Comparison of ENCODE assay signal across 8 cellular contexts in the genomic region with DNA sequence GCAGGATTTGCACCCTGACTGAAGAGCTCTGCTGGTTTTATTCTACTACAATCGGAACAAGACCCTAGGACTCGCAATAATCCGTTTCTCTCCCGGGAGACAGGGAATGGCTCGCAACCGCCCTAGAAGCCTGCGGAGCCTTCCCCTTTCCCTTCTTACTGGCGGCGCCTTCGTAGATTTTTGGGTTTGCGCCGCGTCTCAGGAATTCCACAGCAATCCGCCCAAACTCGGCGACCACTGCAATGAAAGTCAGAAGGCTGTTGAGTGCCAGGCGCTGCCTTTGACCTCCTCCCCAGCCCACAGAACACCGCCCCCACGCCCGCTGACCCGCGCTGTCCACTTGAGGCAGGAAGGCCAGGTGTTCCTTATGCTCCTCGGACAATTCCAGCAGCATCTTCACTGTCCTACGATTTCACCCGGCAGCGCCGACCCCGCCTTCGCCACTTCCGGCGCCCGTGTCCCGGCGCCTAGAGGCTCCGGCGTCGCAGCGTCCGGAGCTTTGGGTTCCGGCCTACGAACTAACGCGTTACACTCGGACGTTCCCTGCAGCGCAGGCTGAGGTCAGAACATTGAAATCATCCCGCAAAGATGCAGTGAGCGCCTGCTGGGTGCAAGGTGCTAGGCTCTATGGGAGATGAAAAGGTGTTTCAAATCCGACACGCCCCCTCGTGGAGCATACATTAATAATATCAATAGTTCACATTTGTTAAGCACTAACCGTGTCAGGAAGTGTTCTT. TPM values are rescaled to one million over a fixed set of nuclear protein-coding genes. Genes with fewer than 3 reads are reported as not detected.
DNase-seq lines count a peak whose midpoint lies in the region; ATAC-seq and TF ChIP-seq lines count a peak whose summit lies in the region.

Gene COMMD2, minus strand, starts transcription at position 439 of the 737 bp plus-strand sequence. Its CDS starts 45 bp downstream, at position 394.

- peak within 1 kb of the TSS; percentile 97 for H2AFZ ChIP-seq in DND-41 (ENCODE audit: low read depth, low read length)
- peak within 1 kb of the TSS; percentile 94 for H2AFZ ChIP-seq in fibroblast of lung (ENCODE audit: low read length)

- H3K79me2 ChIP-seq in DND-41 (ENCODE audit: insufficient read depth, low read length) (peaks cover 12% of the 10 kb centered on the region), fibroblast of lung (ENCODE audit: control insufficient read depth, insufficient read depth, low read length) (peaks cover 16% of the 10 kb centered on the region)

- H3K9ac ChIP-seq in DND-41 (ENCODE audit: low read depth, low read length) = peak within 1 kb of the TSS; percentile 72
- H3K9ac ChIP-seq in fibroblast of lung (ENCODE audit: insufficient read depth, low read length) = peak within 1 kb of the TSS; percentile 86

- intact Hi-C loops in activated T-helper 1 cell treated with anti-CD3 and anti-CD28 coated beads, Interleukin-12 subunit alpha, Interleukin-12 subunit beta, Interleukin-2, Interleukin-4 antibody, amounts not matched to agents 30 ng/mL and 10 ng/mL and 1 ng/mL, durations not matched to agents 14 hours and 24 hours and 36 hours (cut with micrococcal nuclease) = loop anchor here (1.0 to 10.0 kb wide), 7 partner anchors 49 to 795 kb away; partner anchors contain the start of genes EIF2A, GYG1, RNF13 and SERP1

- peak; percentile 80 for DNase-seq in DND-41
- peak; percentile 56 for DNase-seq in KG1 (lab: John Stamatoyannopoulos, UW)
- DNase-seq in Peyer's patch = peak; percentile 80 to 92 (median 81)
- peak; percentile 65 for DNase-seq in activated T-helper 1 cell treated with anti-CD3 and anti-CD28 coated beads, Interleukin-12 subunit alpha, Interleukin-12 subunit beta, Interleukin-2, Interleukin-4 antibody, amounts not matched to agents 30 ng/mL and 10 ng/mL and 1 ng/mL, durations not matched to agents 14 hours and 24 hours and 36 hours (ENCODE audit: low spot score)
- DNase-seq in fibroblast of lung (ENCODE audit: low read depth in 2 of 2) = peak; percentile 85 to 87
- peak; percentile 44 to 74 (median 62) for DNase-seq in naive thymus-derived CD8-positive, alpha-beta T cell
- peak; percentile 36 to 78 (median 52) for DNase-seq in stimulated activated naive CD4-positive, alpha-beta T cell (lab: John Stamatoyannopoulos, UW)

- ATAC-seq in DND-41 (ENCODE audit: insufficient read depth, low read depth) (peak; percentile 98), GM21723 (IDR thresholded peaks at IDR 0.05; ENCODE audit: unreplicated experiment) (peak; percentile 99)
- peak; percentile 91 to 93 for ATAC-seq in naive thymus-derived CD8-positive, alpha-beta T cell

- H3K9me3 ChIP-seq in DND-41 (ENCODE audit: insufficient read depth, low read length, severe bottlenecking) (no peaks in the 10 kb centered on the region), Peyer's patch (no peaks in the 10 kb centered on the region), fibroblast of lung (ENCODE audit: control insufficient read depth, insufficient read depth, low read depth, low read length) (no peaks in the 10 kb centered on the region)

- peaks cover 22% of the 10 kb centered on the region for H3K36me3 ChIP-seq in DND-41 (ENCODE audit: insufficient read depth, low read length)
- H3K36me3 ChIP-seq in Peyer's patch = peaks cover 0 to 20% (median 0%) of the 10 kb centered on the region in 3 donors
- H3K36me3 ChIP-seq in fibroblast of lung (ENCODE audit: control insufficient read depth, insufficient read depth, low read length) = peaks cover 4% of the 10 kb centered on the region

- H3K4me2 ChIP-seq in DND-41 (ENCODE audit: insufficient read depth, low read length) (peak within 1 kb of the TSS; percentile 87), fibroblast of lung (ENCODE audit: extremely low read depth, insufficient read depth, low read length) (peak within 1 kb of the TSS; percentile 86)

- POLR2A ChIA-PET in naive thymus-derived CD8-positive, alpha-beta T cell (lab: Charles Lee) = interaction anchor here (0.8 to 2.2 kb wide), 3 partner anchors 61 to 852 kb away, joined by 3 to 11 read pairs (median 4); partner anchors contain the start of gene RNF13

- H3K27me3 ChIP-seq in DND-41 (ENCODE audit: insufficient read depth, low read length, poor library complexity) = no peaks in the 10 kb centered on the region
- H3K27me3 ChIP-seq in Peyer's patch = no peaks in the 10 kb centered on the region
- H3K27me3 ChIP-seq in fibroblast of lung (ENCODE audit: control insufficient read depth, insufficient read depth, low read length) = no peaks in the 10 kb centered on the region

- H3K4me3 ChIP-seq in DND-41 (ENCODE audit: low read depth in 1 of 2, low read length in 2 of 2) (peak within 1 kb of the TSS; percentile 54 to 89), Peyer's patch (peak within 1 kb of the TSS; percentile 66 to 81 (median 72)), fibroblast of lung (replicated peaks in 1 of 4; ENCODE audit: control extremely low read depth in 1 of 4, insufficient read depth in 1 of 4, low read depth in 3 of 4, low read length in 4 of 4) (peak within 1 kb of the TSS; percentile 74 to 98 (median 84))

- H3K4me1 ChIP-seq in DND-41 (ENCODE audit: insufficient read depth, low read length) = peaks cover 28% of the 10 kb centered on the region
- peaks cover 0 to 7% (median 1%) of the 10 kb centered on the region in 4 donors for H3K4me1 ChIP-seq in Peyer's patch
- no peaks in the 10 kb centered on the region for H3K4me1 ChIP-seq in fibroblast of lung (ENCODE audit: control insufficient read depth, extremely low read depth, insufficient read depth, low read length)

- H3K27ac ChIP-seq in DND-41 (ENCODE audit: low read length) (peak within 1 kb of the TSS; percentile 73), Peyer's patch (peak within 1 kb of the TSS; percentile 68 to 76 (median 72)), fibroblast of lung (ENCODE audit: insufficient read depth, low read length) (peak within 1 kb of the TSS; percentile 74)

- TF ChIP-seq CTCF in DND-41 (IDR thresholded peaks at IDR 0.05; ENCODE audit: borderline replicate concordance, extremely low read depth, low read length, poor library complexity, severe bottlenecking) (peak; percentile 51), Peyer's patch (IDR thresholded peaks at IDR 0.05) (peak in 5 of 6 experiments; percentile 11 to 57 (median 43)), fibroblast of lung (conservative IDR thresholded peaks at IDR 0.05 in 1 of 2, IDR thresholded peaks at IDR 0.05 in 1 of 2; ENCODE audit: low read depth in 1 of 2, low read length in 2 of 2) (peak; percentile 22 to 23)

- H3K4me1 Mint-ChIP-seq in activated T-helper 1 cell treated with anti-CD3 and anti-CD28 coated beads, Interleukin-12 subunit alpha, Interleukin-12 subunit beta, Interleukin-2, Interleukin-4 antibody, amounts not matched to agents 30 ng/mL and 10 ng/mL and 1 ng/mL, durations not matched to agents 14 hours and 24 hours and 36 hours (ENCODE audit: low read depth) = peaks cover 14% of the 10 kb centered on the region
- H3K4me1 Mint-ChIP-seq in naive thymus-derived CD8-positive, alpha-beta T cell = peaks cover 10 to 42% (median 32%) of the 10 kb centered on the region in 4 donors

- no peaks in the 10 kb centered on the region for H3K9me3 Mint-ChIP-seq in activated T-helper 1 cell treated with anti-CD3 and anti-CD28 coated beads, Interleukin-12 subunit alpha, Interleukin-12 subunit beta, Interleukin-2, Interleukin-4 antibody, amounts not matched to agents 30 ng/mL and 10 ng/mL and 1 ng/mL, durations not matched to agents 14 hours and 24 hours and 36 hours
- no peaks in the 10 kb centered on the region for H3K9me3 Mint-ChIP-seq in naive thymus-derived CD8-positive, alpha-beta T cell

- peaks cover 14% of the 10 kb centered on the region for H3K36me3 Mint-ChIP-seq in activated T-helper 1 cell treated with anti-CD3 and anti-CD28 coated beads, Interleukin-12 subunit alpha, Interleukin-12 subunit beta, Interleukin-2, Interleukin-4 antibody, amounts not matched to agents 30 ng/mL and 10 ng/mL and 1 ng/mL, durations not matched to agents 14 hours and 24 hours and 36 hours (ENCODE audit: low read depth)
- H3K36me3 Mint-ChIP-seq in naive thymus-derived CD8-positive, alpha-beta T cell = peaks cover 6 to 31% (median 16%) of the 10 kb centered on the region in 3 donors

- peaks cover 4% of the 10 kb centered on the region for H3K27me3 Mint-ChIP-seq in activated T-helper 1 cell treated with anti-CD3 and anti-CD28 coated beads, Interleukin-12 subunit alpha, Interleukin-12 subunit beta, Interleukin-2, Interleukin-4 antibody, amounts not matched to agents 30 ng/mL and 10 ng/mL and 1 ng/mL, durations not matched to agents 14 hours and 24 hours and 36 hours (ENCODE audit: insufficient read depth)
- peaks cover 0 to under 1% (median 0%) of the 10 kb centered on the region in 5 donors for H3K27me3 Mint-ChIP-seq in naive thymus-derived CD8-positive, alpha-beta T cell

- H3K27ac Mint-ChIP-seq in activated T-helper 1 cell treated with anti-CD3 and anti-CD28 coated beads, Interleukin-12 subunit alpha, Interleukin-12 subunit beta, Interleukin-2, Interleukin-4 antibody, amounts not matched to agents 30 ng/mL and 10 ng/mL and 1 ng/mL, durations not matched to agents 14 hours and 24 hours and 36 hours = peak within 1 kb of the TSS; percentile 59
- H3K27ac Mint-ChIP-seq in naive thymus-derived CD8-positive, alpha-beta T cell = peak within 1 kb of the TSS; percentile 88 to 98 (median 96)

- TF ChIP-seq POLR2A in Peyer's patch (IDR thresholded peaks at IDR 0.05) = peak; percentile 46 to 57

- H3K4me3 Mint-ChIP-seq in activated T-helper 1 cell treated with anti-CD3 and anti-CD28 coated beads, Interleukin-12 subunit alpha, Interleukin-12 subunit beta, Interleukin-2, Interleukin-4 antibody, amounts not matched to agents 30 ng/mL and 10 ng/mL and 1 ng/mL, durations not matched to agents 14 hours and 24 hours and 36 hours = peak within 1 kb of the TSS; percentile 95
- H3K4me3 Mint-ChIP-seq in naive thymus-derived CD8-positive, alpha-beta T cell = peak within 1 kb of the TSS; percentile 91 to 99 (median 97)

- no peaks in the 10 kb centered on the region for H4K20me1 ChIP-seq in DND-41 (ENCODE audit: insufficient read depth, low read length)
- H4K20me1 ChIP-seq in fibroblast of lung (ENCODE audit: control insufficient read depth, extremely low read depth, insufficient read depth, low read length) = no peaks in the 10 kb centered on the region

RNA-seq across cellular contexts. Expression of gene COMMD2, which starts in this region (rescaled TPM):
- total RNA-seq in Peyer's patch (10 to 100 TPM; 10.9 to 29.7 (median 17.9) TPM), fibroblast of lung (28.0 and 28.6 TPM in 2 replicates)
- total RNA-seq in activated T-helper 1 cell treated with anti-CD3 and anti-CD28 coated beads, Interleukin-12 subunit alpha, Interleukin-12 subunit beta, Interleukin-2, Interleukin-4 antibody, amounts not matched to agents 30 ng/mL and 10 ng/mL and 1 ng/mL, durations not matched to agents 14 hours and 24 hours and 36 hours = 44.2 and 44.8 TPM in 2 replicates
- polyA plus RNA-seq in fibroblast of lung = 36.8 and 50.7 TPM in 2 replicates
- polyA plus RNA-seq in fibroblast of lung (2012) = 16.4 and 19.0 TPM in 2 replicates
- polyA minus RNA-seq in fibroblast of lung (ENCODE audit: low replicate concordance) = 0.15 and 6.1 TPM in 2 replicates
- total RNA-seq in naive thymus-derived CD8-positive, alpha-beta T cell = 10 to 100 TPM; 43.7 to 47.5 TPM
- 10 to 100 TPM; 64.9 to 84.2 (median 69.1) TPM for polyA plus RNA-seq in naive thymus-derived CD8-positive, alpha-beta T cell

Comparison
In these comparisons a context has a peak if more than half of its experiments do, and no peak if none do; other contexts are left out.
1. Peak in every context shown above with its lines: DNase-seq, ATAC-seq, H3K4me3 ChIP-seq and H3K27ac ChIP-seq.